In the genomic region with DNA sequence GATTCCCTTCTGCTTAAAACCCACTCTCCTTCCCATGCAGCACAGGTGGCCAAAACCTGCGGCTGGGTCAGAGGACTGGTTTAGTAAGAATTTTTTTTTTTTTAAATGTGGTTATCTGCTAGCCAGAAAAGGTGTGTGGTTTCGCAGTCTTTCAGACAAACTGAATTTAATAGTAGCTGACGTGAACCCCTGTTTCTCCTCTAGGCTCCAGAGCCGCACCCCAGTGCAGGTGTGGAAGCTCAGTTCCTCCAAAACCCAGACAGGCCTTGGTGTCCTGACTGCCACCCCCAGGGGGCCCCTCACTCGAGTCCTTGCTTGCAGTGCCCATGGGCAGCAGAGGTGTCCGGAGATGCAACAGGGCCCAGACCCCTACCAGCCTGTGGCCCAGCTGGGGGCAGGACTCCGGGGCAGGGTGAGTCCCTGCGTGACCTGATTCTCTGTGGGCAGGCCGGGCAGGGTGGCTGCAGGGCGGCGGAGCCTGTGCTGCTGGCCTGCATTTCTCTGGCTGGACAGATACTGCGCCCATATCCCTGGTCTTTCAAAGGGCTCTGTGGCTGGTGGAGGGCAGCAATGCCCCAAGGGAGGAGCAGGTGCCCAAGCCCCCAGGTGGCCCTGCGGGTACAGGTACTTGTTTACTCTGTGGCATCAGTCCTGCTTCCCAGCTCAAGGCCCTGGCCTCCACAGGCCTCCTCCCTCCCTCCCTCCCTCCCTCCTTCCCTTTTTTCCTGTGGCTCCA, we compare ENCODE assay signal across 1 cellular context.
TF ChIP-seq lines count a peak whose summit lies in the region.

No MANE protein-coding gene starts in this region.

TF ChIP-seq in HepG2, 621 proteins besides CTCF, POLR2A, EP300 and RAD21:
- TF ChIP-seq CHD4 (IDR thresholded peaks at IDR 0.05; ENCODE audit: borderline replicate concordance, low read length): no peak
- TF ChIP-seq, protein P1, sequence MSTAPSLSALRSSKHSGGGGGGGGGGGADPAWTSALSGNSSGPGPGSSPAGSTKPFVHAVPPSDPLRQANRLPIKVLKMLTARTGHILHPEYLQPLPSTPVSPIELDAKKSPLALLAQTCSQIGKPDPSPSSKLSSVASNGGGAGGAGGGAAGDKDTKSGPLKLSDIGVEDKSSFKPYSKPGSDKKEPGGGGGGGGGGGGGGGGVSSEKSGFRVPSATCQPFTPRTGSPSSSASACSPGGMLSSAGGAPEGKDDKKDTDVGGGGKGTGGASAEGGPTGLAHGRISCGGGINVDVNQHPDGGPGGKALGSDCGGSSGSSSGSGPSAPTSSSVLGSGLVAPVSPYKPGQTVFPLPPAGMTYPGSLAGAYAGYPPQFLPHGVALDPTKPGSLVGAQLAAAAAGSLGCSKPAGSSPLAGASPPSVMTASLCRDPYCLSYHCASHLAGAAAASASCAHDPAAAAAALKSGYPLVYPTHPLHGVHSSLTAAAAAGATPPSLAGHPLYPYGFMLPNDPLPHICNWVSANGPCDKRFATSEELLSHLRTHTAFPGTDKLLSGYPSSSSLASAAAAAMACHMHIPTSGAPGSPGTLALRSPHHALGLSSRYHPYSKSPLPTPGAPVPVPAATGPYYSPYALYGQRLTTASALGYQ (CRISPR knock-in tag; IDR thresholded peaks at IDR 0.05): no peak
- no peak for TF ChIP-seq ELF1 (CRISPR knock-in tag; IDR thresholded peaks at IDR 0.05)
- no peak for TF ChIP-seq DDIT3 (CRISPR knock-in tag; IDR thresholded peaks at IDR 0.05)
- TF ChIP-seq ATF7 (IDR thresholded peaks at IDR 0.05): no peak
- TF ChIP-seq ATF7 (CRISPR knock-in tag; IDR thresholded peaks at IDR 0.05): no peak
- 0 out of 2 replicates have a peak, but pooled peaks have one; percentile 17 for TF ChIP-seq HNRNPL (IDR thresholded peaks at IDR 0.05; ENCODE audit: low read depth, low read length)
